Comparison of ENCODE assay signal across 8 cellular contexts in the genomic region with DNA sequence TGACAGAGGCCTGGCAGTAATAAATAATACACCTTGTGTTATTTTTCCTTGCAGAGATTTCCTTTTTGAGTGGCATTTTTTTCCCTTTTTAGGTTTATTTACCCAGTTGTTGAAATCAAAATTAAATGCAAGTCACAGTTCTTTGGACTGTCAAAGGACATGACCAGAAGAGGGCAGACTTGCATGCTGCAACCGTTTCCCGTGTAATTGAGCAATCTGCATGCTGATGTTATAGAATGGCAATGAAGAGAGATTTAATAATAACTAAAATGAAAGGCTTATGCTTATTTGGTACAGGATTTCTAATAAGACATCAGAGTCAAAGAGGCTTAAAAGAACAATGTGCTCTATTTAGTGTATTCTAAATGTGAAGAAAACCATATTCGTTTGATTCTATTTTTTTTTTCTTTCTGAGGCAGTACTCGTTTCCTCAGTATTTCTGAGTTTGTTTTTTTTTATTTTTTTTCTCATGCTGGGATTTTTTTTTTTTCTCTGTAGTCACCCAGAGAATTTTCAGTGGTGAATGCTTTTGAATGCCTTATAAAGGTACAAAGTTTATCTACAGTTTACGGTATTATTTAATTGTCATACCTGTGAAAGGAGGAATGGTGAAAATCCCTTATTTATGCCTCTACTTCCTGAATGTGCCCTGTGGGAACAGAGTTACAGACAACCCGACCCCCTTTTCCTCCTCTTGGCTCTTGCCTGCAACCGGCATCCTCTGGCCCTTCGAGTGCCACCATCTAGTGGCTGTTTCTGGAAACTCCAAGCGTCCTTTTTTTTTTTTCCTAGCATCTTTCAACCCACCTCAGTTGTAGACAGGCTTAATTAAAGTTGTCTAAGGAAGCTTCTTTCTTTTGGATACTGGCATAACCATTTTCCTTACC.
DNase-seq lines count a peak whose midpoint lies in the region; ATAC-seq, FAIRE-seq and TF ChIP-seq lines count a peak whose summit lies in the region.

No MANE protein-coding gene starts in this region.

- ATAC-seq in upper lobe of right lung = peak; percentile 86

- FAIRE-seq in GM19239 (lab: Jason Lieb, UNC) = no peak

- H3K4me1 ChIP-seq in upper lobe of right lung = no peaks in the 10 kb centered on the region

- H3K27me3 ChIP-seq in upper lobe of right lung = no peaks in the 10 kb centered on the region

- no peaks in the 10 kb centered on the region for H3K36me3 ChIP-seq in upper lobe of right lung

- no peaks in the 10 kb centered on the region for H3K9me3 ChIP-seq in upper lobe of right lung

- intact Hi-C loops in upper lobe of right lung (cut with DNase I) = no loop called here

- no peak overlapping the region for H3K4me3 ChIP-seq in cardiac fibroblast (replicated peaks in 1 of 2; ENCODE audit: low read depth in 2 of 2, low read length in 2 of 2)
- no peak overlapping the region for H3K4me3 ChIP-seq in upper lobe of right lung

- H3K27ac ChIP-seq in upper lobe of right lung = no peak overlapping the region

- TF ChIP-seq CTCF in cardiac fibroblast (IDR thresholded peaks at IDR 0.05; ENCODE audit: low read depth, low read length) = peak; percentile 73
- peak; percentile 63 for TF ChIP-seq CTCF in upper lobe of right lung (IDR thresholded peaks at IDR 0.05)

- DNase-seq in DMS 273 treated with DMSO at 0.1 percent for 48 hours (lab: John Stamatoyannopoulos, UW) (peak; percentile 28), GM19239 (ENCODE audit: insufficient read length, low spot score) (peak; percentile 2), HK-2 (ENCODE audit: unreplicated experiment) (peak; percentile 25), NOMO-1 (lab: John Stamatoyannopoulos, UW; ENCODE audit: unreplicated experiment in 2 of 2) (peak; percentile 60 to 66), cardiac fibroblast (ENCODE audit: low read depth in 2 of 2) (peak; percentile 68 to 78), kidney glomerular epithelial cell (lab: John Stamatoyannopoulos, UW) (peak; percentile 63), upper lobe of right lung (no peak), cortex of kidney (lab: John Stamatoyannopoulos, UW) (no peak)

Comparison
In these comparisons a context has a peak if more than half of its experiments do, and no peak if none do; other contexts are left out.
1. DNase-seq: peak in DMS 273 treated with DMSO at 0.1 percent for 48 hours (single experiment), GM19239 (single experiment), HK-2 (single experiment), NOMO-1 (2 of 2), cardiac fibroblast (2 of 2) and kidney glomerular epithelial cell (single experiment); none in upper lobe of right lung (single experiment) and cortex of kidney (single experiment).